10 cellular contexts compared by ENCODE assay signal in genomic region chr19:5048727-5049553, GRCh38.
A peak's percentile ranks its signal among the peaks of the same experiment; 100 is the strongest.
DNase-seq lines count a peak whose midpoint lies in the region; ATAC-seq, FAIRE-seq and TF ChIP-seq lines count a peak whose summit lies in the region.
"Had no signal": no experiment of that assay in that cellular context is flagged by ENCODE, and none has a peak within 500 bp of the region (broad histone marks: within the 10 kb centered on the region; RNA-seq: fewer than 3 reads in every experiment).

No MANE protein-coding gene starts in this region.

- no peak for FAIRE-seq in H1 (lab: Jason Lieb, UNC)

- H3K56ac ChIP-seq in H1 (replicated peaks; ENCODE audit: insufficient read length, low read depth, low read length) = no peak overlapping the region

- no peak overlapping the region for H2BK20ac ChIP-seq in H1 (ENCODE audit: low read length)

- H3K4me3 ChIP-seq in H1 (ENCODE audit: extremely low read depth in 1 of 4, insufficient read depth in 2 of 4, low read depth in 3 of 4, low read length in 4 of 4) = no peak overlapping the region
- H3K4me3 ChIP-seq: lung had no signal

- no peak for TF ChIP-seq CTCF in H1 (IDR thresholded peaks at IDR 0.05; ENCODE audit: control extremely low read depth in 1 of 3, insufficient read depth in 1 of 3, low read depth in 1 of 3, low read length in 3 of 3)

- H3K27ac ChIP-seq in H1 (ENCODE audit: low read depth, low read length) = no peak overlapping the region
- H3K27ac ChIP-seq: HL-60 had no signal

- H4K91ac ChIP-seq in H1 (replicated peaks; ENCODE audit: insufficient read length, low read length) = peak overlapping the region; percentile 34

- no peaks in the 10 kb centered on the region for H3K27me3 ChIP-seq in H1 (replicated peaks in 1 of 4; ENCODE audit: control insufficient read depth in 3 of 4, extremely low read depth in 1 of 4, insufficient read depth in 3 of 4, low read length in 3 of 4)

- no peak overlapping the region for H3K23ac ChIP-seq in H1 (ENCODE audit: insufficient read length)

- H3K14ac ChIP-seq in H1 (ENCODE audit: insufficient read length) = no peak overlapping the region

- no peak for TF ChIP-seq POLR2A in H1 (IDR thresholded peaks at IDR 0.05; ENCODE audit: control extremely low read depth in 1 of 2, low read depth in 2 of 2, low read length in 2 of 2)

- H3K4me2 ChIP-seq in H1 (ENCODE audit: insufficient read depth in 1 of 2, low read depth in 2 of 2, low read length in 2 of 2) = no peak overlapping the region

- H3K18ac ChIP-seq in H1 (ENCODE audit: extremely low read depth, low read length) = no peak overlapping the region

- H3K4ac ChIP-seq in H1 (replicated peaks; ENCODE audit: insufficient read length, low read depth, low read length) = no peak overlapping the region

- no peak for ATAC-seq in GM21367 (IDR thresholded peaks at IDR 0.05; ENCODE audit: unreplicated experiment)

- CTCF ChIA-PET in H1 (lab: Charles Lee; ENCODE audit: partially characterized antibody) = interaction anchor here (0.6 to 8.4 kb wide), 55 partner anchors 10 to 450 kb away, joined by 3 to 97 read pairs (median 4); no protein-coding TSS in a partner anchor
- CTCF ChIA-PET in HEK293T (lab: Yijun Ruan, JAX) = interaction anchor here (0.6 kb wide), 4 partner anchors 57 to 349 kb away, joined by 3 to 4 read pairs (median 3); no protein-coding TSS in a partner anchor

- no peak overlapping the region; a peak in 1 of 7 replicates for H3K9ac ChIP-seq in H1 (replicated peaks in 1 of 4; ENCODE audit: extremely low read depth in 1 of 4, low read depth in 3 of 4, low read length in 3 of 4)

- DNase-seq in AG20443 (ENCODE audit: low spot score) = peak; percentile 90
- DNase-seq in NCI-H446 (lab: John Stamatoyannopoulos, UW) = peak; percentile 30 to 84
- no peak for DNase-seq in H1 (ENCODE audit: low read depth in 1 of 2, low spot score in 2 of 2)
- DNase-seq in myocyte (ENCODE audit: low read depth) = peak; percentile 54
- DNase-seq in HEK293T (ENCODE audit: extremely low spot score) = no peak
- DNase-seq in NCI-H1436 treated with DMSO at 0.1 percent for 48 hours (lab: John Stamatoyannopoulos, UW) = no peak
- no peak for DNase-seq in medulla oblongata (ENCODE audit: extremely low spot score)

- peak overlapping the region; percentile 46; the same call in 1 of the 2 replicates for H2BK15ac ChIP-seq in H1 (ENCODE audit: low read length)

- no peak overlapping the region; the same call in 1 of the 2 replicates for H2BK5ac ChIP-seq in H1 (ENCODE audit: low read depth, low read length)

- H3K4me1 ChIP-seq in H1 (replicated peaks in 1 of 4; ENCODE audit: control insufficient read depth in 3 of 4, insufficient read depth in 4 of 4, low read length in 3 of 4) = peaks cover 0 to 8% (median 2%) of the 10 kb centered on the region in 4 experiments; a peak in 5 of 7 replicates

- 0 out of 4 replicates have a peak, but pooled peaks cover 0 to 2% of the 10 kb centered on the region in 2 experiments for H3K79me2 ChIP-seq in H1 (ENCODE audit: control insufficient read depth in 1 of 2, insufficient read depth in 2 of 2, low read length in 2 of 2)

- H3K23me2 ChIP-seq in H1 (ENCODE audit: low read depth, low read length) = no peaks in the 10 kb centered on the region

- H3K79me1 ChIP-seq in H1 (ENCODE audit: low read depth, low read length) = no peaks in the 10 kb centered on the region

- no peak overlapping the region; the same call in 1 of the 2 replicates for H4K8ac ChIP-seq in H1 (ENCODE audit: extremely low read depth, insufficient read depth, low read length)

- no peaks in the 10 kb centered on the region for H3K9me3 ChIP-seq in H1 (ENCODE audit: insufficient read depth in 2 of 2, low read depth in 1 of 2, low read length in 1 of 2)

- no peak for TF ChIP-seq RAD21 in H1 (IDR thresholded peaks at IDR 0.05 in 1 of 2, conservative IDR thresholded peaks at IDR 0.05 in 1 of 2; ENCODE audit: low read depth in 2 of 2, low read length in 2 of 2)

- no peak overlapping the region for H2AK5ac ChIP-seq in H1 (ENCODE audit: low read depth, low read length)

- H2AFZ ChIP-seq in H1 (ENCODE audit: low read length) = no peak overlapping the region

- H2BK12ac ChIP-seq in H1 (ENCODE audit: low read depth, low read length) = no peak overlapping the region

- POLR2A ChIA-PET in H1 (lab: Charles Lee; ENCODE audit: partially characterized antibody) = interaction anchor here (1.3 kb wide), 1 partner anchor 90 kb away, joined by 6 read pairs; no protein-coding TSS in a partner anchor
- POLR2A ChIA-PET in HEK293T (lab: Yijun Ruan, JAX) = no interaction called here

- H2BK120ac ChIP-seq in H1 (replicated peaks; ENCODE audit: low read depth, low read length) = no peak overlapping the region

- WGBS in H1 (ENCODE audit: extremely low coverage in 1 of 2, insufficient coverage in 1 of 2, insufficient read length in 1 of 2, insufficient replicate concordance in 2 of 2, low coverage in 1 of 2, low lambda C conversion rate in 2 of 2, missing lambda C conversion rate in 1 of 2), 2 experiments = 94% methylated on average over 25 of the region's 36 CpGs; no CpG with 5 or more reads in 1 of the 2 experiments

- H4K20me1 ChIP-seq in H1 (replicated peaks in 1 of 2; ENCODE audit: control insufficient read depth in 1 of 2, insufficient read depth in 2 of 2, low read length in 2 of 2) = peaks cover 2 to 12% of the 10 kb centered on the region in 2 experiments

- no peak for TF ChIP-seq EP300 in H1 (IDR thresholded peaks at IDR 0.05; ENCODE audit: borderline replicate concordance in 1 of 2, low read depth in 2 of 2, low read length in 2 of 2)

- H3K36me3 ChIP-seq in H1 (ENCODE audit: control insufficient read depth in 2 of 4, insufficient read depth in 4 of 4, low read length in 3 of 4) = peaks cover 0 to 3% (median under 1%) of the 10 kb centered on the region in 4 experiments; a peak in 2 of 8 replicates

- H4K5ac ChIP-seq in H1 (ENCODE audit: insufficient read length, low read depth, low read length) = no peak overlapping the region

TF ChIP-seq in H1, 55 proteins besides CTCF, POLR2A, EP300 and RAD21:
- TF ChIP-seq, protein P1, sequence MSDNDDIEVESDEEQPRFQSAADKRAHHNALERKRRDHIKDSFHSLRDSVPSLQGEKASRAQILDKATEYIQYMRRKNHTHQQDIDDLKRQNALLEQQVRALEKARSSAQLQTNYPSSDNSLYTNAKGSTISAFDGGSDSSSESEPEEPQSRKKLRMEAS (IDR thresholded peaks at IDR 0.05) = no peak
- TF ChIP-seq NANOG (IDR thresholded peaks at IDR 0.05; ENCODE audit: insufficient read depth, low read depth, low read length, poor library complexity, severe bottlenecking) (no peak), SAP30 (IDR thresholded peaks at IDR 0.05; ENCODE audit: insufficient read depth, insufficient replicate concordance, low read length) (no peak), KDM5A (IDR thresholded peaks at IDR 0.05; ENCODE audit: low read length) (no peak), NRF1 (IDR thresholded peaks at IDR 0.05; ENCODE audit: low read depth, low read length) (no peak), SIN3A (conservative IDR thresholded peaks at IDR 0.05 in 1 of 2, IDR thresholded peaks at IDR 0.05 in 1 of 2; ENCODE audit: low read depth in 1 of 2, low read length in 2 of 2) (no peak), POLR2AphosphoS5 (IDR thresholded peaks at IDR 0.05; ENCODE audit: low read depth, low read length) (no peak), TAF1 (IDR thresholded peaks at IDR 0.05; ENCODE audit: low read depth, low read length) (no peak), ZNF274 (IDR thresholded peaks at IDR 0.05; ENCODE audit: borderline replicate concordance, extremely low read depth, low read length) (no peak), BACH1 (IDR thresholded peaks at IDR 0.05; ENCODE audit: low read length) (no peak), RNF2 (IDR thresholded peaks at IDR 0.05; ENCODE audit: borderline replicate concordance, low read depth, low read length, missing control alignments, poor library complexity, severe bottlenecking) (no peak), TEAD4 (IDR thresholded peaks at IDR 0.05; ENCODE audit: low read depth, low read length) (no peak), KDM1A (IDR thresholded peaks at IDR 0.05; ENCODE audit: borderline replicate concordance, low read length) (no peak), ATF3 (IDR thresholded peaks at IDR 0.05; ENCODE audit: insufficient read depth, low read depth, low read length) (no peak)

TF ChIP-seq in HEK293T, 16 proteins besides CTCF, POLR2A, EP300 and RAD21:
- TF ChIP-seq HDGF (IDR thresholded peaks at IDR 0.05; ENCODE audit: borderline replicate concordance) (no peak), FOXM1 (IDR thresholded peaks at IDR 0.05; ENCODE audit: borderline replicate concordance) (no peak), ZNF384 (IDR thresholded peaks at IDR 0.05) (no peak), SP1 (IDR thresholded peaks at IDR 0.05) (no peak), ELF4 (IDR thresholded peaks at IDR 0.05) (no peak), CTBP1 (IDR thresholded peaks at IDR 0.05; ENCODE audit: borderline replicate concordance) (no peak), ARNT (IDR thresholded peaks at IDR 0.05) (no peak), LEF1 (IDR thresholded peaks at IDR 0.05; ENCODE audit: borderline replicate concordance) (no peak), L3MBTL2 (conservative IDR thresholded peaks at IDR 0.05) (no peak)
TF ChIP-seq in HEK293T: peak in this region for 0.

Comparison
In these comparisons a context has a peak if more than half of its experiments do, and no peak if none do; other contexts are left out.
1. DNase-seq: peak in AG20443 (single experiment), NCI-H446 (2 of 2) and myocyte (single experiment); none in H1 (0 of 2), HEK293T (single experiment), NCI-H1436 treated with DMSO at 0.1 percent for 48 hours (single experiment) and medulla oblongata (single experiment).